ENCODE assay signal across 23 cellular contexts in genomic region chr4:72489267-72489666, GRCh38.
A peak's percentile ranks its signal among the peaks of the same experiment; 100 is the strongest.
DNase-seq lines count a peak whose midpoint lies in the region; ATAC-seq, FAIRE-seq and TF ChIP-seq lines count a peak whose summit lies in the region.
"Had no signal": no experiment of that assay in that cellular context is flagged by ENCODE, and none has a peak within 500 bp of the region (broad histone marks: within the 10 kb centered on the region; RNA-seq: fewer than 3 reads in every experiment).

No MANE protein-coding gene starts in this region.

- peak; percentile 56 for DNase-seq in GM23248
- peak; percentile 16 for DNase-seq in astrocyte (ENCODE audit: low read depth)
- DNase-seq in fibroblast of peridontal ligament (ENCODE audit: extremely low read depth): peak; percentile 60
- no peak for DNase-seq in urothelium cell line (ENCODE audit: low spot score)
- DNase-seq in RPMI8226: no peak
- no peak for DNase-seq in lower leg skin (ENCODE audit: low spot score in 2 of 2)
- DNase-seq: activated CD8-positive, alpha-beta memory T cell treated with anti-CD3 and anti-CD28 coated beads for 24 hours; C1 segment of cervical spinal cord; caudate nucleus; DMS153; effector memory CD8-positive, alpha-beta T cell; H7; head of caudate nucleus; immature natural killer cell; Karpas-422; natural killer cell; NCI-H1417; SHP77 treated with DMSO at 0.1 percent for 48 hours; T-helper 2 cell had no signal

- H3K9me2 ChIP-seq in GM23248 (ENCODE audit: insufficient read depth): no peaks in the 10 kb centered on the region

- TF ChIP-seq POLR2A in lower leg skin (IDR thresholded peaks at IDR 0.05): no peak

- peak overlapping the region; percentile 60 for H3K27ac ChIP-seq in GM23248
- H3K27ac ChIP-seq in astrocyte (ENCODE audit: low read depth, low read length): no peak overlapping the region
- H3K27ac ChIP-seq: prostate gland had no signal

- H3K4me3 ChIP-seq in GM23248: no peak overlapping the region
- no peak overlapping the region for H3K4me3 ChIP-seq in astrocyte (ENCODE audit: insufficient read depth, low read depth, low read length)
- no peak overlapping the region for H3K4me3 ChIP-seq in lower leg skin (ENCODE audit: low read depth, poor library complexity, severe bottlenecking)
- H3K4me3 ChIP-seq: prostate gland had no signal

- intact Hi-C loops in lower leg skin (cut with DNase I; ENCODE audit: low total_unique reads): no loop called here

- peaks cover 13% of the 10 kb centered on the region for H3K4me1 Mint-ChIP-seq in astrocyte (ENCODE audit: low read depth, unreplicated experiment)
- H3K4me1 Mint-ChIP-seq: immature natural killer cell, memory B cell, natural killer cell had no signal

- H3K4me3 Mint-ChIP-seq in astrocyte (ENCODE audit: unreplicated experiment): no peak overlapping the region
- H3K4me3 Mint-ChIP-seq: effector memory CD8-positive, alpha-beta T cell; immature natural killer cell; memory B cell; natural killer cell had no signal

- WGBS in GM23248 (ENCODE audit: low coverage in 1 of 2, low lambda C conversion rate in 2 of 2, missing lambda C conversion rate in 2 of 2), 2 experiments: 71 to 74% methylated on average over 4 of the region's 4 CpGs
- WGBS in lower leg skin, 2 donors: 54 to 55% methylated on average over 4 of the region's 4 CpGs

- ATAC-seq in HG03521 (IDR thresholded peaks at IDR 0.05; ENCODE audit: unreplicated experiment): no peak
- ATAC-seq: effector memory CD8-positive, alpha-beta T cell; natural killer cell had no signal

- H3K9me3 Mint-ChIP-seq in astrocyte (ENCODE audit: unreplicated experiment): no peaks in the 10 kb centered on the region

- H3K4me2 ChIP-seq in GM23248 (ENCODE audit: unreplicated experiment) (no peak overlapping the region), astrocyte (ENCODE audit: low read length) (peak overlapping the region; percentile 16)

- in situ Hi-C loops in GM23248 (cut with MboI): no loop called here

- FAIRE-seq in astrocyte (lab: Jason Lieb, UNC) (no peak), urothelium cell line (lab: Jason Lieb, UNC) (peak; percentile 23)
- FAIRE-seq: GM18507 had no signal

- 0 out of 2 replicates have a peak, but pooled peaks cover 4% of the 10 kb centered on the region for H3F3A ChIP-seq in GM23248 (ENCODE audit: insufficient read depth)

- H2AFZ ChIP-seq in GM23248 (0 out of 2 replicates have a peak overlapping the region, but pooled peaks have one; percentile 33), astrocyte (ENCODE audit: low read depth, low read length) (no peak overlapping the region)

- no peaks in the 10 kb centered on the region for H4K20me1 ChIP-seq in GM23248 (ENCODE audit: insufficient read depth)
- no peaks in the 10 kb centered on the region for H4K20me1 ChIP-seq in astrocyte (ENCODE audit: insufficient read depth, low read length)

- H3K9me3 ChIP-seq in GM23248 (ENCODE audit: low read depth): no peaks in the 10 kb centered on the region
- H3K9me3 ChIP-seq in astrocyte (ENCODE audit: insufficient read depth, low read depth, low read length): no peaks in the 10 kb centered on the region
- H3K9me3 ChIP-seq: prostate gland had no signal

- H3K27ac Mint-ChIP-seq in astrocyte (ENCODE audit: unreplicated experiment): peak overlapping the region; percentile 95
- H3K27ac Mint-ChIP-seq: effector memory CD8-positive, alpha-beta T cell; immature natural killer cell; memory B cell; natural killer cell had no signal

- no peaks in the 10 kb centered on the region for H3K27me3 Mint-ChIP-seq in astrocyte (ENCODE audit: low read depth, unreplicated experiment)
- H3K27me3 Mint-ChIP-seq: effector memory CD8-positive, alpha-beta T cell; memory B cell had no signal

- H3K36me3 ChIP-seq in GM23248 (ENCODE audit: low read depth) (no peaks in the 10 kb centered on the region), astrocyte (ENCODE audit: insufficient read depth, low read length) (no peaks in the 10 kb centered on the region)
- H3K36me3 ChIP-seq: prostate gland had no signal

- H3K36me3 Mint-ChIP-seq in astrocyte (ENCODE audit: low read depth, unreplicated experiment): no peaks in the 10 kb centered on the region
- H3K36me3 Mint-ChIP-seq: natural killer cell had no signal

- TF ChIP-seq CTCF in astrocyte (IDR thresholded peaks at IDR 0.05; ENCODE audit: insufficient read depth, low read depth, low read length) (no peak), lower leg skin (IDR thresholded peaks at IDR 0.05) (no peak)

- H3K9ac ChIP-seq in GM23248 (no peak overlapping the region), astrocyte (ENCODE audit: low read length) (no peak overlapping the region)

- H3K27me3 ChIP-seq in GM23248 (replicated peaks; ENCODE audit: insufficient read depth) (no peaks in the 10 kb centered on the region), astrocyte (ENCODE audit: insufficient read depth, low read length) (no peaks in the 10 kb centered on the region)

- H3K79me2 ChIP-seq in GM23248 (ENCODE audit: insufficient read depth) (no peaks in the 10 kb centered on the region), astrocyte (ENCODE audit: insufficient read depth, low read length) (no peaks in the 10 kb centered on the region)

- peaks cover 15% of the 10 kb centered on the region; the same call in 1 of the 2 replicates for H3K4me1 ChIP-seq in GM23248 (ENCODE audit: insufficient read depth)
- no peaks in the 10 kb centered on the region for H3K4me1 ChIP-seq in astrocyte (ENCODE audit: insufficient read depth, low read length)
- H3K4me1 ChIP-seq: prostate gland had no signal

Comparison
In these comparisons a context has a peak if more than half of its experiments do, and no peak if none do; other contexts are left out.
1. DNase-seq: peak in GM23248 (single experiment), astrocyte (single experiment) and fibroblast of peridontal ligament (single experiment); none in urothelium cell line (single experiment), RPMI8226 (single experiment) and lower leg skin (0 of 2).